In genomic region chr3:126008219-126008618, GRCh38 we compare ENCODE assay signal across 21 cellular contexts. TPM values are rescaled to one million over a fixed set of nuclear protein-coding genes. Genes with fewer than 3 reads are reported as not detected.
DNase-seq lines count a peak whose midpoint lies in the region; ATAC-seq, FAIRE-seq and TF ChIP-seq lines count a peak whose summit lies in the region.
"Had no signal": no experiment of that assay in that cellular context is flagged by ENCODE, and none has a peak within 500 bp of the region (broad histone marks: within the 10 kb centered on the region; RNA-seq: fewer than 3 reads in every experiment).

No MANE protein-coding gene starts in this region.

- H3K9me3 Mint-ChIP-seq in natural killer cell treated with Interleukin-12 subunit alpha and Interleukin-12 subunit beta and Interleukin-15 and Interleukin-18, amount 100 ng/mL, for 72 hours = no peaks in the 10 kb centered on the region
- H3K9me3 Mint-ChIP-seq in activated CD4-positive, alpha-beta memory T cell treated with anti-CD3 and anti-CD28 coated beads for 36 hours = no peaks in the 10 kb centered on the region
- H3K9me3 Mint-ChIP-seq in stimulated activated naive CD8-positive, alpha-beta T cell treated with anti-CD3 and anti-CD28 coated beads, Interleukin-15, amount 100 ng/mL, for 72 hours = no peaks in the 10 kb centered on the region

- intact Hi-C loops in upper lobe of right lung (cut with DNase I) = no loop called here
- intact Hi-C loops in activated CD4-positive, alpha-beta memory T cell treated with anti-CD3 and anti-CD28 coated beads for 36 hours (cut with micrococcal nuclease) = no loop called here

- TF ChIP-seq CTCF in upper lobe of right lung (IDR thresholded peaks at IDR 0.05) = no peak

- no peaks in the 10 kb centered on the region for H3K27me3 Mint-ChIP-seq in natural killer cell treated with Interleukin-12 subunit alpha and Interleukin-12 subunit beta and Interleukin-15 and Interleukin-18, amount 100 ng/mL, for 72 hours
- no peaks in the 10 kb centered on the region for H3K27me3 Mint-ChIP-seq in activated CD4-positive, alpha-beta memory T cell treated with anti-CD3 and anti-CD28 coated beads for 36 hours
- H3K27me3 Mint-ChIP-seq in stimulated activated naive CD8-positive, alpha-beta T cell treated with anti-CD3 and anti-CD28 coated beads, Interleukin-15, amount 100 ng/mL, for 72 hours = no peaks in the 10 kb centered on the region
- H3K27me3 Mint-ChIP-seq: CD4-positive, CD25-positive, alpha-beta regulatory T cell had no signal

- no peak overlapping the region for H3K4me3 ChIP-seq in upper lobe of right lung
- H3K4me3 ChIP-seq: SJSA1 had no signal

- peaks cover 17% of the 10 kb centered on the region for H3K36me3 Mint-ChIP-seq in natural killer cell treated with Interleukin-12 subunit alpha and Interleukin-12 subunit beta and Interleukin-15 and Interleukin-18, amount 100 ng/mL, for 72 hours
- H3K36me3 Mint-ChIP-seq in activated CD4-positive, alpha-beta memory T cell treated with anti-CD3 and anti-CD28 coated beads for 36 hours = peaks cover 46% of the 10 kb centered on the region

- no peaks in the 10 kb centered on the region for H3K4me1 ChIP-seq in upper lobe of right lung
- H3K4me1 ChIP-seq: SJSA1 had no signal

- peak; percentile 50 to 63 for ATAC-seq in natural killer cell treated with Interleukin-12 subunit alpha and Interleukin-12 subunit beta and Interleukin-15 and Interleukin-18, amount 100 ng/mL, for 72 hours
- peak; percentile 43 for ATAC-seq in upper lobe of right lung
- ATAC-seq in stimulated activated naive CD8-positive, alpha-beta T cell treated with anti-CD3 and anti-CD28 coated beads, Interleukin-15, amount 100 ng/mL, for 72 hours = no peak
- ATAC-seq: HCT116, Right ventricle myocardium inferior had no signal

- H3K27ac Mint-ChIP-seq in natural killer cell treated with Interleukin-12 subunit alpha and Interleukin-12 subunit beta and Interleukin-15 and Interleukin-18, amount 100 ng/mL, for 72 hours = no peak overlapping the region
- no peak overlapping the region for H3K27ac Mint-ChIP-seq in activated CD4-positive, alpha-beta memory T cell treated with anti-CD3 and anti-CD28 coated beads for 36 hours
- H3K27ac Mint-ChIP-seq in stimulated activated naive CD8-positive, alpha-beta T cell treated with anti-CD3 and anti-CD28 coated beads, Interleukin-15, amount 100 ng/mL, for 72 hours = no peak overlapping the region
- H3K27ac Mint-ChIP-seq: IgD-negative memory B cell had no signal

- no peak overlapping the region for H3K4me3 Mint-ChIP-seq in natural killer cell treated with Interleukin-12 subunit alpha and Interleukin-12 subunit beta and Interleukin-15 and Interleukin-18, amount 100 ng/mL, for 72 hours
- H3K4me3 Mint-ChIP-seq in activated CD4-positive, alpha-beta memory T cell treated with anti-CD3 and anti-CD28 coated beads for 36 hours = no peak overlapping the region
- H3K4me3 Mint-ChIP-seq in stimulated activated naive CD8-positive, alpha-beta T cell treated with anti-CD3 and anti-CD28 coated beads, Interleukin-15, amount 100 ng/mL, for 72 hours = no peak overlapping the region
- H3K4me3 Mint-ChIP-seq: CD4-positive, CD25-positive, alpha-beta regulatory T cell; IgD-negative memory B cell had no signal

- H3K4me1 Mint-ChIP-seq in natural killer cell treated with Interleukin-12 subunit alpha and Interleukin-12 subunit beta and Interleukin-15 and Interleukin-18, amount 100 ng/mL, for 72 hours (ENCODE audit: low read depth in 2 of 2) = no peaks in the 10 kb centered on the region
- no peaks in the 10 kb centered on the region for H3K4me1 Mint-ChIP-seq in activated CD4-positive, alpha-beta memory T cell treated with anti-CD3 and anti-CD28 coated beads for 36 hours (ENCODE audit: low read depth)
- H3K4me1 Mint-ChIP-seq in stimulated activated naive CD8-positive, alpha-beta T cell treated with anti-CD3 and anti-CD28 coated beads, Interleukin-15, amount 100 ng/mL, for 72 hours = no peaks in the 10 kb centered on the region
- H3K4me1 Mint-ChIP-seq: IgD-negative memory B cell had no signal

- H3K9me3 ChIP-seq in upper lobe of right lung = no peaks in the 10 kb centered on the region
- H3K9me3 ChIP-seq: SJSA1 had no signal

- H3K27me3 ChIP-seq in upper lobe of right lung = no peaks in the 10 kb centered on the region
- H3K27me3 ChIP-seq: SJSA1 had no signal

- peaks cover 15% of the 10 kb centered on the region for H3K36me3 ChIP-seq in upper lobe of right lung
- H3K36me3 ChIP-seq: SJSA1 had no signal

- DNase-seq in HTR-8/SVneo (ENCODE audit: insufficient read length, low spot score) (no peak), amniotic epithelial cell (ENCODE audit: low read depth) (peak; percentile 10), upper lobe of right lung (no peak), GM12892 (ENCODE audit: insufficient read length) (no peak)
- no peak for DNase-seq in natural killer cell treated with Interleukin-12 subunit alpha and Interleukin-12 subunit beta and Interleukin-15 and Interleukin-18, amount 100 ng/mL, for 72 hours (ENCODE audit: low spot score)
- no peak for DNase-seq in activated CD4-positive, alpha-beta memory T cell treated with anti-CD3 and anti-CD28 coated beads for 36 hours
- DNase-seq in stimulated activated naive CD8-positive, alpha-beta T cell treated with anti-CD3 and anti-CD28 coated beads, Interleukin-15, amount 100 ng/mL, for 72 hours = no peak
- DNase-seq: CD4-positive, CD25-positive, alpha-beta regulatory T cell; GOT3; Kasumi-1; NCI-H1694; NCI-H2081; NCI-H446; NCI-H526; OCI-M1 had no signal

- no peak overlapping the region for H3K27ac ChIP-seq in upper lobe of right lung
- H3K27ac ChIP-seq: SJSA1 had no signal

- FAIRE-seq in HTR-8/SVneo (lab: Jason Lieb, UNC) (peak; percentile 95), GM12892 (lab: Jason Lieb, UNC) (no peak)

- CTCF ChIA-PET in activated CD4-positive, alpha-beta memory T cell treated with anti-CD3 and anti-CD28 coated beads for 36 hours (lab: Charles Lee) = no interaction called here

- POLR2A ChIA-PET in activated CD4-positive, alpha-beta memory T cell treated with anti-CD3 and anti-CD28 coated beads for 36 hours (lab: Charles Lee) = no interaction called here

- TF ChIP-seq POLR2A in GM12892 (IDR thresholded peaks at IDR 0.05; ENCODE audit: low read depth, low read length) = no peak

RNA-seq across cellular contexts. Expression of gene ROPN1B, which starts 39.2 kb away (rescaled TPM):
- total RNA-seq in natural killer cell treated with Interleukin-12 subunit alpha and Interleukin-12 subunit beta and Interleukin-15 and Interleukin-18, amount 100 ng/mL, for 72 hours = not detected
- total RNA-seq in upper lobe of right lung = not detected
- total RNA-seq in activated CD4-positive, alpha-beta memory T cell treated with anti-CD3 and anti-CD28 coated beads for 36 hours = not detected
- polyA plus RNA-seq in GM12892 (2012; ENCODE audit: missing spikeins) = not detected
- total RNA-seq: CD4-positive, CD25-positive, alpha-beta regulatory T cell; MCF 10A; SJSA1 had no signal
- polyA plus RNA-seq: BJ, IgD-negative memory B cell had no signal
